10 cellular contexts compared by ENCODE assay signal in genomic region chr6:33578164-33578563, GRCh38. TPM values are rescaled to one million over a fixed set of nuclear protein-coding genes. Genes with fewer than 3 reads are reported as not detected.
DNase-seq lines count a peak whose midpoint lies in the region; ATAC-seq and TF ChIP-seq lines count a peak whose summit lies in the region.
"Had no signal": no experiment of that assay in that cellular context is flagged by ENCODE, and none has a peak within 500 bp of the region (broad histone marks: within the 10 kb centered on the region; RNA-seq: fewer than 3 reads in every experiment).

No MANE protein-coding gene starts in this region.

- H3K4me1 ChIP-seq in DND-41 (ENCODE audit: insufficient read depth, low read length) (peaks cover 26% of the 10 kb centered on the region), OCI-LY7 (ENCODE audit: insufficient read depth, low read length, poor library complexity, severe bottlenecking) (peaks cover 23% of the 10 kb centered on the region), sigmoid colon (peaks cover 0 to 24% (median 21%) of the 10 kb centered on the region in 4 donors), SJCRH30 (peaks cover 4% of the 10 kb centered on the region)
- H3K4me1 ChIP-seq in effector memory CD4-positive, alpha-beta T cell (ENCODE audit: control insufficient read depth, insufficient read depth, low read length, poor library complexity, severe bottlenecking) = peaks cover 20% of the 10 kb centered on the region

- CTCF ChIA-PET in OCI-LY7 (lab: Charles Lee; ENCODE audit: unreplicated experiment) = interaction anchor here (1.2 kb wide), 1 partner anchor 29 kb away, joined by 3 read pairs; no protein-coding TSS in a partner anchor

- intact Hi-C loops in OCI-LY7 (cut with micrococcal nuclease; ENCODE audit: unreplicated experiment) (no loop called here), sigmoid colon (cut with DNase I) (loop anchor here (10.0 kb wide), 1 partner anchor 183 kb away; the partner anchor contains the start of gene KIFC1)

- H4K20me1 ChIP-seq in DND-41 (ENCODE audit: insufficient read depth, low read length) = peaks cover 10% of the 10 kb centered on the region; the same call in 1 of the 2 replicates
- H4K20me1 ChIP-seq in OCI-LY7 (ENCODE audit: insufficient read depth, low read length) = no peaks in the 10 kb centered on the region

- H3K4me2 ChIP-seq in DND-41 (ENCODE audit: insufficient read depth, low read length) (peak overlapping the region; percentile 92), OCI-LY7 (ENCODE audit: low read length) (peak overlapping the region; percentile 94)

- H3K4me3 ChIP-seq in DND-41 (ENCODE audit: low read depth in 1 of 2, low read length in 2 of 2) (peak overlapping the region; percentile 68 to 74; a peak in 3 of 4 replicates), OCI-LY7 (ENCODE audit: low read depth, low read length, poor library complexity, severe bottlenecking) (peak overlapping the region; percentile 94), sigmoid colon (peak overlapping the region in 3 of 4 donors; percentile 82 to 92 (median 88)), SJCRH30 (no peak overlapping the region)
- peak overlapping the region; percentile 93 for H3K4me3 ChIP-seq in effector memory CD4-positive, alpha-beta T cell (ENCODE audit: insufficient read depth, low read depth, low read length, poor library complexity, severe bottlenecking)

- H3K27me3 ChIP-seq in DND-41 (ENCODE audit: insufficient read depth, low read length, poor library complexity) = no peaks in the 10 kb centered on the region
- H3K27me3 ChIP-seq in effector memory CD4-positive, alpha-beta T cell (replicated peaks; ENCODE audit: control insufficient read depth, insufficient read depth, low read length, poor library complexity, severe bottlenecking) = no peaks in the 10 kb centered on the region
- no peaks in the 10 kb centered on the region for H3K27me3 ChIP-seq in sigmoid colon
- no peaks in the 10 kb centered on the region for H3K27me3 ChIP-seq in SJCRH30

- no peak for TF ChIP-seq POLR2A in sigmoid colon (IDR thresholded peaks at IDR 0.05)

- H2AFZ ChIP-seq in DND-41 (ENCODE audit: low read depth, low read length) (no peak overlapping the region), OCI-LY7 (ENCODE audit: low read length) (no peak overlapping the region)

- H3K9me3 ChIP-seq in DND-41 (ENCODE audit: insufficient read depth, low read length, severe bottlenecking) = no peaks in the 10 kb centered on the region
- no peaks in the 10 kb centered on the region for H3K9me3 ChIP-seq in OCI-LY7 (ENCODE audit: low read length)
- no peaks in the 10 kb centered on the region for H3K9me3 ChIP-seq in effector memory CD4-positive, alpha-beta T cell (ENCODE audit: control insufficient read depth, low read length)
- H3K9me3 ChIP-seq in sigmoid colon = no peaks in the 10 kb centered on the region
- no peaks in the 10 kb centered on the region for H3K9me3 ChIP-seq in SJCRH30 (replicated peaks)

- ATAC-seq in DND-41 (ENCODE audit: insufficient read depth, low read depth) = no peak
- ATAC-seq in HG03175 (IDR thresholded peaks at IDR 0.05; ENCODE audit: unreplicated experiment) = no peak
- no peak for ATAC-seq in GM19324 (IDR thresholded peaks at IDR 0.05; ENCODE audit: low FRiP score, unreplicated experiment)

- H3K79me2 ChIP-seq in DND-41 (ENCODE audit: insufficient read depth, low read length) (peaks cover 29% of the 10 kb centered on the region), OCI-LY7 (ENCODE audit: insufficient read depth, low read depth, low read length) (peaks cover 21% of the 10 kb centered on the region)

- peak overlapping the region; percentile 64 for H3K9ac ChIP-seq in DND-41 (ENCODE audit: low read depth, low read length)

- POLR2A ChIA-PET in OCI-LY7 (lab: Charles Lee) = interaction anchor here (0.6 kb wide), 1 partner anchor 52 kb away, joined by 3 read pairs; no protein-coding TSS in a partner anchor

- BruUV-seq in OCI-LY7 (replicated peaks; lab: Mats Ljungman, UMichigan) = no TSS peak

- no peak for TF ChIP-seq CTCF in DND-41 (IDR thresholded peaks at IDR 0.05; ENCODE audit: borderline replicate concordance, extremely low read depth, low read length, poor library complexity, severe bottlenecking)
- no peak for TF ChIP-seq CTCF in OCI-LY7 (conservative IDR thresholded peaks at IDR 0.05; ENCODE audit: low read length)
- no peak for TF ChIP-seq CTCF in sigmoid colon (IDR thresholded peaks at IDR 0.05)

- H3K27ac ChIP-seq in DND-41 (ENCODE audit: low read length) (peak overlapping the region; percentile 71), OCI-LY7 (ENCODE audit: low read depth, low read length, poor library complexity, severe bottlenecking) (peak overlapping the region; percentile 58), sigmoid colon (peak overlapping the region; percentile 85 to 87 (median 86)), SJCRH30 (no peak overlapping the region)
- peak overlapping the region; percentile 89 for H3K27ac ChIP-seq in effector memory CD4-positive, alpha-beta T cell (ENCODE audit: insufficient read depth, low read length, poor library complexity, severe bottlenecking)
- H3K27ac ChIP-seq: WERI-Rb-1 had no signal

- no peak for DNase-seq in DND-41
- DNase-seq in OCI-LY7 (ENCODE audit: low spot score) = no peak
- no peak for DNase-seq in effector memory CD4-positive, alpha-beta T cell
- DNase-seq in sigmoid colon = no peak
- no peak for DNase-seq in SJCRH30
- no peak for DNase-seq in activated CD8-positive, alpha-beta memory T cell treated with anti-CD3 and anti-CD28 coated beads, Interleukin-2, amount 50 U/mL, for 4 hours
- DNase-seq: NCI-H2171 treated with DMSO at 0.1 percent for 48 hours, WERI-Rb-1 had no signal

- no peaks in the 10 kb centered on the region for H3K9me2 ChIP-seq in OCI-LY7 (ENCODE audit: insufficient read depth, low read length)

- H3K36me3 ChIP-seq in DND-41 (ENCODE audit: insufficient read depth, low read length) (peaks cover 41% of the 10 kb centered on the region), OCI-LY7 (ENCODE audit: insufficient read depth, low read length) (peaks cover 37% of the 10 kb centered on the region), sigmoid colon (peaks cover 8 to 46% (median 31%) of the 10 kb centered on the region in 4 donors), SJCRH30 (peaks cover 7% of the 10 kb centered on the region)
- peaks cover 41% of the 10 kb centered on the region for H3K36me3 ChIP-seq in effector memory CD4-positive, alpha-beta T cell (ENCODE audit: control insufficient read depth, insufficient read depth, low read length)

- no peak for TF ChIP-seq EP300 in sigmoid colon (IDR thresholded peaks at IDR 0.05)

- WGBS in sigmoid colon, 2 donors = 60 to 80% methylated on average over 7 of the region's 7 CpGs

RNA-seq across cellular contexts. Expression of gene BAK1, which starts 1.9 kb away (rescaled TPM):
- total RNA-seq in OCI-LY7 (2014; rRNA removed; shearing (Covaris generic)) = 10.6 and 13.9 TPM in 2 replicates
- total RNA-seq in OCI-LY7 (2022) (29.9 and 33.8 TPM in 2 replicates), sigmoid colon (10 to 100 TPM in 3 of 4 donors, 1 to 10 TPM in 1; 8.9 to 11.1 (median 10.4) TPM)
- polyA plus RNA-seq in sigmoid colon = 100 to 1,000 TPM in 1 of 3 donors, 10 to 100 TPM in 2; 76.3 to 160 (median 96.9) TPM
- total RNA-seq in SJCRH30 (2014; rRNA removed; shearing (Covaris generic)) = 22.5 and 24.0 TPM in 2 replicates

RNA-seq across cellular contexts. Expression of gene ITPR3, which starts 43.0 kb away (rescaled TPM):
- total RNA-seq in OCI-LY7 (2014; rRNA removed; shearing (Covaris generic)) = 47.8 and 56.6 TPM in 2 replicates
- 83.5 and 88.6 TPM in 2 replicates for total RNA-seq in OCI-LY7 (2022)
- total RNA-seq in sigmoid colon = 10 to 100 TPM in 1 of 4 donors, 1 to 10 TPM in 3; 7.7 to 16.9 (median 9.0) TPM
- polyA plus RNA-seq in sigmoid colon = 10 to 100 TPM; 10.2 to 75.3 (median 20.6) TPM
- total RNA-seq in SJCRH30 (2014; rRNA removed; shearing (Covaris generic)) = 2.6 and 2.9 TPM in 2 replicates
